ENCODE assay signal across 17 cellular contexts in genomic region chrX:68789966-68790365, GRCh38. TPM values are rescaled to one million over a fixed set of nuclear protein-coding genes. Genes with fewer than 3 reads are reported as not detected.
DNase-seq lines count a peak whose midpoint lies in the region; ATAC-seq and TF ChIP-seq lines count a peak whose summit lies in the region.
"Had no signal": no experiment of that assay in that cellular context is flagged by ENCODE, and none has a peak within 500 bp of the region (broad histone marks: within the 10 kb centered on the region; RNA-seq: fewer than 3 reads in every experiment).

No MANE protein-coding gene starts in this region.

- H3K27ac ChIP-seq in mesendoderm (ENCODE audit: low read depth, low read length): no peak overlapping the region

- H3K4ac ChIP-seq in mesendoderm (ENCODE audit: low read depth, low read length): no peak overlapping the region

- no peaks in the 10 kb centered on the region for H3K27me3 ChIP-seq in mesendoderm (ENCODE audit: insufficient read depth, low read length, poor library complexity)

- no peak overlapping the region for H3K4me3 ChIP-seq in mesendoderm (ENCODE audit: low read length)
- H3K4me3 ChIP-seq: GM23338 had no signal

- no peaks in the 10 kb centered on the region for H3K9me3 Mint-ChIP-seq in endothelial cell (ENCODE audit: unreplicated experiment)
- H3K9me3 Mint-ChIP-seq: CD4-positive, alpha-beta memory T cell; GM23338 had no signal

- no peak overlapping the region for H2BK15ac ChIP-seq in mesendoderm (replicated peaks; ENCODE audit: low read depth)

- H3K36me3 Mint-ChIP-seq in endothelial cell (ENCODE audit: low read depth, unreplicated experiment): no peaks in the 10 kb centered on the region
- H3K36me3 Mint-ChIP-seq: CD4-positive, alpha-beta memory T cell had no signal

- H2AK5ac ChIP-seq in mesendoderm (ENCODE audit: low read length): no peak overlapping the region

- no peak overlapping the region for H2BK5ac ChIP-seq in mesendoderm (ENCODE audit: low read length)

- ATAC-seq in omental fat pad (ENCODE audit: low FRiP score): no peak
- ATAC-seq in HG03196 (IDR thresholded peaks at IDR 0.05; ENCODE audit: unreplicated experiment): no peak
- ATAC-seq: GM23338, HCT116 had no signal

- peak overlapping the region; percentile 57 for H3K27ac Mint-ChIP-seq in endothelial cell (ENCODE audit: unreplicated experiment)
- H3K27ac Mint-ChIP-seq: CD4-positive, alpha-beta memory T cell; GM23338; H9 had no signal

- intact Hi-C loops in posterior cingulate gyrus (cut with DNase I): no loop called here

- H3K9ac ChIP-seq in mesendoderm (ENCODE audit: low read length): no peak overlapping the region

- DNase-seq in ELF-1 (ENCODE audit: low read depth, low spot score): peak; percentile 44
- DNase-seq in endothelial cell (ENCODE audit: low spot score): no peak
- peak; percentile 17 for DNase-seq in mesendoderm
- DNase-seq in omental fat pad (ENCODE audit: low spot score): no peak
- DNase-seq in posterior cingulate gyrus: no peak
- DNase-seq: C1 segment of cervical spinal cord; Calu3; CD4-positive, alpha-beta memory T cell; COR-L47; DMS53; DND-41; EL; GF-D8; H9 had no signal

- no CpG with 5 or more reads among the region's 3 CpGs for WGBS in mesendoderm (ENCODE audit: extremely low coverage, insufficient coverage, low lambda C conversion rate)

- no peaks in the 10 kb centered on the region for H3K36me3 ChIP-seq in mesendoderm (ENCODE audit: control insufficient read depth, insufficient read depth, low read length)

- TF ChIP-seq CTCF in endothelial cell (IDR thresholded peaks at IDR 0.05; ENCODE audit: unreplicated experiment) (no peak), omental fat pad (IDR thresholded peaks at IDR 0.05) (no peak)

- H2BK120ac ChIP-seq in mesendoderm (ENCODE audit: low read depth, low read length): no peak overlapping the region

- peaks cover 13% of the 10 kb centered on the region for H3K4me1 Mint-ChIP-seq in endothelial cell (ENCODE audit: unreplicated experiment)
- H3K4me1 Mint-ChIP-seq: GM23338, H9 had no signal

- H3K79me2 ChIP-seq in mesendoderm (ENCODE audit: control insufficient read depth, insufficient read depth, low read length): no peaks in the 10 kb centered on the region

- no peaks in the 10 kb centered on the region for H3K4me1 ChIP-seq in mesendoderm (ENCODE audit: control insufficient read depth, low read depth, low read length)

- no peaks in the 10 kb centered on the region for H3K27me3 Mint-ChIP-seq in endothelial cell (ENCODE audit: unreplicated experiment)
- H3K27me3 Mint-ChIP-seq: CD4-positive, alpha-beta memory T cell had no signal

- no peak overlapping the region for H4K8ac ChIP-seq in mesendoderm (ENCODE audit: low read depth, low read length)

- no peak overlapping the region for H4K5ac ChIP-seq in mesendoderm (ENCODE audit: low read length)

- no peak overlapping the region for H3K23ac ChIP-seq in mesendoderm (ENCODE audit: low read length)

- H3K4me3 Mint-ChIP-seq in endothelial cell (ENCODE audit: unreplicated experiment): no peak overlapping the region
- H3K4me3 Mint-ChIP-seq: CD4-positive, alpha-beta memory T cell; GM23338; H9 had no signal

- H3K56ac ChIP-seq in mesendoderm (ENCODE audit: low read length): no peak overlapping the region

- H3K18ac ChIP-seq in mesendoderm (ENCODE audit: low read length): no peak overlapping the region

- H3K4me2 ChIP-seq in mesendoderm (ENCODE audit: low read length): no peak overlapping the region
- H3K4me2 ChIP-seq: GM23338 had no signal

- no peaks in the 10 kb centered on the region for H3K79me1 ChIP-seq in mesendoderm (ENCODE audit: low read length)

RNA-seq across cellular contexts. Expression of gene EFNB1, which starts 38.9 kb away (rescaled TPM):
- 7.8 TPM for total RNA-seq in endothelial cell (ENCODE audit: unreplicated experiment)
- polyA plus RNA-seq in mesendoderm (2013, experiment 1 of 2): 3.3 TPM
- polyA plus RNA-seq in mesendoderm (2013, experiment 2 of 2): 3.5 TPM
- total RNA-seq in omental fat pad: 100 to 1,000 TPM in 1 of 4 donors, 10 to 100 TPM in 3; 46.4 to 108 (median 78.5) TPM

Comparison
In these comparisons a context has a peak if more than half of its experiments do, and no peak if none do; other contexts are left out.
1. DNase-seq: peak in ELF-1 (single experiment) and mesendoderm (single experiment); none in endothelial cell (single experiment), omental fat pad (single experiment) and posterior cingulate gyrus (0 of 10).